In the genomic region with DNA sequence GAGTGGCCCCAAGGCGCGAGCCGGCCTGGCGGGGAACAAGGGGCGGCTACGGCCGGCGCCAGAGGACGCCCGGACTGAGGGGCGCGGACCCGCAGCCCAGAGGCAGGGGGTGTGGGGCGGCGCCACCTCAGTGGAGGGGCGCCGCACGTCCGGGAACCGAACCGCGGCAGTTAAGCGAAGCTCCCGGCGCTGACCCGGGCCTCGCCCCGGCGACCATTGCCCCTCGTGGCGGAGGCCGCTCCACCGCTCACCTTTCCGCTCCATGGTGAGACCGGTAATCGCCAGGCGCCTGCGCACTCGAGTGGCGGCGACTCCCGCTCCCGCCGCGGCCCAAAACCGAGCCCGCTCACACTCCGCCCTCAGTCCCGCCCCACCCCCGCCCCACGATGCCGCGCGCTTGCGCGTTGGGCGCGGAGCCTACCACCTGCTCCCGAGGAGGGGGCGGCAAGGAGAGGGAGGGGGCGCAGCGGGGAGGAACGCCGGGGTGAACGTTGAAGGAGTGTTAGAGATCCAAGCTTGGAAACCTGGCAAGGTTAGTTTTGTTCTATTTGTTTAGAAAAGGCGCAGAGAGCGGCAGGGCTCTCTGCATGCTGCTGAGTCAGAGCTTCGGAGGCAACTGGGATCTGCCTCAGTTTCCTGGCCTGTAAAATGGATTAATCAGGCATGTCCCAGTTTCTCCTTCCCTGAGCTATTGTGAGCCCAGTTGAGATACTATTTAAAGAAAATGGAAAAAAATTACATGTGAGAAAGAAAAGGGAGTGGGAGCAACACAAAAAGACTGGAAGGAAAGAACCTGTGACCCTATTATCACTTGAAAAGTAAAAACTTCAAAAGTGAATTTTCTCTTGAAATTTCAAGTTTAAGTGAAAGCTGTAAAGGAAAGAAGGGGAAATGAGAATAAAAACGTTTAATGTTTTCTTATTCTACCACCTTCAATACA, we compare ENCODE assay signal across 1 cellular context.
TF ChIP-seq lines count a peak whose summit lies in the region.

Gene SRPK1 (minus strand): TSS at position 306 of the 940 bp plus-strand sequence. CDS start 42 bp downstream, at position 264.

TF ChIP-seq in HepG2, 621 proteins besides CTCF, POLR2A, EP300 and RAD21 (continued from another document and continues in another):
- TF ChIP-seq ARID3A (IDR thresholded peaks at IDR 0.05; ENCODE audit: low read depth, low read length) (no peak), ZNF138 (CRISPR knock-in tag; IDR thresholded peaks at IDR 0.05; ENCODE audit: low read depth) (peak; percentile 75), ZNF720 (CRISPR knock-in tag; IDR thresholded peaks at IDR 0.05) (no peak), ZNF546 (CRISPR knock-in tag; conservative IDR thresholded peaks at IDR 0.05) (peak; percentile 91), PTBP1 (IDR thresholded peaks at IDR 0.05; ENCODE audit: low read depth, low read length, poor library complexity, severe bottlenecking) (peak; percentile 88), REXO4 (CRISPR knock-in tag; IDR thresholded peaks at IDR 0.05; ENCODE audit: borderline replicate concordance) (no peak), ZNF879 (CRISPR knock-in tag; IDR thresholded peaks at IDR 0.05) (peak; percentile 93; the same call in 1 of the 2 replicates), FOXA1 (IDR thresholded peaks at IDR 0.05) (no peak), FOXA1 (CRISPR knock-in tag; IDR thresholded peaks at IDR 0.05) (0 out of 2 replicates have a peak, but pooled peaks have one; percentile 4), TMF1 (CRISPR knock-in tag; IDR thresholded peaks at IDR 0.05; ENCODE audit: low read depth) (peak; percentile 94; the same call in 1 of the 2 replicates), AFF4 (CRISPR knock-in tag; IDR thresholded peaks at IDR 0.05) (peak; percentile 34; the same call in 1 of the 2 replicates), ZNF160 (CRISPR knock-in tag; IDR thresholded peaks at IDR 0.05) (peak; percentile 78), SPEN (CRISPR knock-in tag; IDR thresholded peaks at IDR 0.05; ENCODE audit: low read depth) (peak; percentile 87), SMAD3 (CRISPR knock-in tag; IDR thresholded peaks at IDR 0.05) (no peak; the same call in 1 of the 2 replicates), HMGA1 (CRISPR knock-in tag; conservative IDR thresholded peaks at IDR 0.05) (no peak), ZNF180 (CRISPR knock-in tag; IDR thresholded peaks at IDR 0.05; ENCODE audit: borderline replicate concordance, low read depth) (peak; percentile 92; the same call in 1 of the 2 replicates), ZNF549 (CRISPR knock-in tag; IDR thresholded peaks at IDR 0.05) (no peak), PLRG1 (conservative IDR thresholded peaks at IDR 0.05) (no peak), BATF2 (CRISPR knock-in tag; IDR thresholded peaks at IDR 0.05) (peak; percentile 50; the same call in 1 of the 2 replicates), FOXO1 (CRISPR knock-in tag; IDR thresholded peaks at IDR 0.05) (peak; percentile 55; the same call in 1 of the 2 replicates), CEBPB (IDR thresholded peaks at IDR 0.05; ENCODE audit: borderline replicate concordance, low read depth, low read length) (no peak), DNMT1 (CRISPR knock-in tag; IDR thresholded peaks at IDR 0.05) (peak; percentile 89; the same call in 1 of the 2 replicates), GMEB2 (CRISPR knock-in tag; IDR thresholded peaks at IDR 0.05; ENCODE audit: low read depth) (no peak), STAT6 (CRISPR knock-in tag; IDR thresholded peaks at IDR 0.05; ENCODE audit: borderline replicate concordance) (no peak), TP53 (CRISPR knock-in tag; conservative IDR thresholded peaks at IDR 0.05) (no peak), MEF2D (CRISPR knock-in tag; IDR thresholded peaks at IDR 0.05) (no peak), FOXC1 (CRISPR knock-in tag; IDR thresholded peaks at IDR 0.05; ENCODE audit: borderline replicate concordance) (peak; percentile 83; the same call in 1 of the 2 replicates), MYC (CRISPR knock-in tag; IDR thresholded peaks at IDR 0.05; ENCODE audit: borderline replicate concordance) (peak; percentile 93), MEIS2 (CRISPR knock-in tag; IDR thresholded peaks at IDR 0.05) (peak; percentile 83), ZSCAN30 (CRISPR knock-in tag; IDR thresholded peaks at IDR 0.05) (no peak), XBP1 (CRISPR knock-in tag; IDR thresholded peaks at IDR 0.05) (no peak), SMC3 (IDR thresholded peaks at IDR 0.05; ENCODE audit: low read length) (no peak), JUN (CRISPR knock-in tag; IDR thresholded peaks at IDR 0.05) (peak; percentile 88), ZNF383 (CRISPR knock-in tag; IDR thresholded peaks at IDR 0.05; ENCODE audit: borderline replicate concordance) (no peak), TBX3 (IDR thresholded peaks at IDR 0.05; ENCODE audit: borderline replicate concordance) (no peak), CBFB (CRISPR knock-in tag; IDR thresholded peaks at IDR 0.05) (peak; percentile 70; the same call in 1 of the 2 replicates), HHEX (CRISPR knock-in tag; IDR thresholded peaks at IDR 0.05) (no peak), BHLHE40 (IDR thresholded peaks at IDR 0.05; ENCODE audit: low read length) (peak; percentile 78)
- TF ChIP-seq, protein P1, sequence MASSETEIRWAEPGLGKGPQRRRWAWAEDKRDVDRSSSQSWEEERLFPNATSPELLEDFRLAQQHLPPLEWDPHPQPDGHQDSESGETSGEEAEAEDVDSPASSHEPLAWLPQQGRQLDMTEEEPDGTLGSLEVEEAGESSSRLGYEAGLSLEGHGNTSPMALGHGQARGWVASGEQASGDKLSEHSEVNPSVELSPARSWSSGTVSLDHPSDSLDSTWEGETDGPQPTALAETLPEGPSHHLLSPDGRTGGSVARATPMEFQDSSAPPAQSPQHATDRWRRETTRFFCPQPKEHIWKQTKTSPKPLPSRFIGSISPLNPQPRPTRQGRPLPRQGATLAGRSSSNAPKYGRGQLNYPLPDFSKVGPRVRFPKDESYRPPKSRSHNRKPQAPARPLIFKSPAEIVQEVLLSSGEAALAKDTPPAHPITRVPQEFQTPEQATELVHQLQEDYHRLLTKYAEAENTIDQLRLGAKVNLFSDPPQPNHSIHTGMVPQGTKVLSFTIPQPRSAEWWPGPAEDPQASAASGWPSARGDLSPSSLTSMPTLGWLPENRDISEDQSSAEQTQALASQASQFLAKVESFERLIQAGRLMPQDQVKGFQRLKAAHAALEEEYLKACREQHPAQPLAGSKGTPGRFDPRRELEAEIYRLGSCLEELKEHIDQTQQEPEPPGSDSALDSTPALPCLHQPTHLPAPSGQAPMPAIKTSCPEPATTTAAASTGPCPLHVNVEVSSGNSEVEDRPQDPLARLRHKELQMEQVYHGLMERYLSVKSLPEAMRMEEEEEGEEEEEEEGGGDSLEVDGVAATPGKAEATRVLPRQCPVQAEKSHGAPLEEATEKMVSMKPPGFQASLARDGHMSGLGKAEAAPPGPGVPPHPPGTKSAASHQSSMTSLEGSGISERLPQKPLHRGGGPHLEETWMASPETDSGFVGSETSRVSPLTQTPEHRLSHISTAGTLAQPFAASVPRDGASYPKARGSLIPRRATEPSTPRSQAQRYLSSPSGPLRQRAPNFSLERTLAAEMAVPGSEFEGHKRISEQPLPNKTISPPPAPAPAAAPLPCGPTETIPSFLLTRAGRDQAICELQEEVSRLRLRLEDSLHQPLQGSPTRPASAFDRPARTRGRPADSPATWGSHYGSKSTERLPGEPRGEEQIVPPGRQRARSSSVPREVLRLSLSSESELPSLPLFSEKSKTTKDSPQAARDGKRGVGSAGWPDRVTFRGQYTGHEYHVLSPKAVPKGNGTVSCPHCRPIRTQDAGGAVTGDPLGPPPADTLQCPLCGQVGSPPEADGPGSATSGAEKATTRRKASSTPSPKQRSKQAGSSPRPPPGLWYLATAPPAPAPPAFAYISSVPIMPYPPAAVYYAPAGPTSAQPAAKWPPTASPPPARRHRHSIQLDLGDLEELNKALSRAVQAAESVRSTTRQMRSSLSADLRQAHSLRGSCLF (CRISPR knock-in tag; IDR thresholded peaks at IDR 0.05; ENCODE audit: borderline replicate concordance), result no peak
- TF ChIP-seq, protein P2, sequence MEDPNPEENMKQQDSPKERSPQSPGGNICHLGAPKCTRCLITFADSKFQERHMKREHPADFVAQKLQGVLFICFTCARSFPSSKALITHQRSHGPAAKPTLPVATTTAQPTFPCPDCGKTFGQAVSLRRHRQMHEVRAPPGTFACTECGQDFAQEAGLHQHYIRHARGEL (CRISPR knock-in tag; IDR thresholded peaks at IDR 0.05), result no peak
- TF ChIP-seq, protein P3, sequence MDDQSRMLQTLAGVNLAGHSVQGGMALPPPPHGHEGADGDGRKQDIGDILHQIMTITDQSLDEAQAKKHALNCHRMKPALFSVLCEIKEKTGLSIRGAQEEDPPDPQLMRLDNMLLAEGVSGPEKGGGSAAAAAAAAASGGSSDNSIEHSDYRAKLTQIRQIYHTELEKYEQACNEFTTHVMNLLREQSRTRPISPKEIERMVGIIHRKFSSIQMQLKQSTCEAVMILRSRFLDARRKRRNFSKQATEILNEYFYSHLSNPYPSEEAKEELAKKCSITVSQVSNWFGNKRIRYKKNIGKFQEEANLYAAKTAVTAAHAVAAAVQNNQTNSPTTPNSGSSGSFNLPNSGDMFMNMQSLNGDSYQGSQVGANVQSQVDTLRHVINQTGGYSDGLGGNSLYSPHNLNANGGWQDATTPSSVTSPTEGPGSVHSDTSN (CRISPR knock-in tag; IDR thresholded peaks at IDR 0.05; ENCODE audit: borderline replicate concordance), result no peak; the same call in 1 of the 2 replicates
